In the genomic region with DNA sequence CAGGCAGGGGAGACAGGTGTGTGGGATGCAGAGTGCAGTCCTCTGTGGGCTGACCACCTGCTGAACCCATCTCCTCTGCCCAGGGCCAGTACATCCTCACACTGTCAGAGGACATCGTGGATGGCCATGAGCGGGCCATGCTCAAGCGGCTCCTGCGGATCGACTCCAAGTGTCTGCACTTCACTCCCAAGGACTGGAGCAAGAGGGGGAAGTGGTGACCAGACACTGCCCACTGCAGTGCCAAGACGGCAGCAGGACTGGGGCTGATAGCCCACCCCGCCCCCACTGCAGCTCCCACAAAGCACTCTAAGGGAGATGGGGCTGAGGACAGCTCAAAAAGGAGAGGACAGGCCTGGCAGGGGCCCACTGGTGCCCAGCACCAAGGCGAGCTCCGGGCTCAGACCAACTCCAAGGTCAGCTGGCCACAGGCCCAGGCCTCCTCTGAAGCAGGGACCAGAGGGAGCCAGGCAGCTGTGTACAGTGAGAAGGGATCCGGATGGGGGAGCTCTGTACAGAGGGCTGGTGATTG, we compare ENCODE assay signal across 8 cellular contexts. TPM values are rescaled to one million over a fixed set of nuclear protein-coding genes. Genes with fewer than 3 reads are reported as not detected.
DNase-seq lines count a peak whose midpoint lies in the region; ATAC-seq, FAIRE-seq and TF ChIP-seq lines count a peak whose summit lies in the region.

No MANE protein-coding gene starts in this region.

- FAIRE-seq in pancreas (lab: Jason Lieb, UNC) = no peak

- POLR2A ChIA-PET in RWPE1 (lab: Yijun Ruan, JAX; ENCODE audit: low non-redundant PET) = interaction anchor here (0.6 kb wide), 1 partner anchor 8 kb away, joined by 3 read pairs; no protein-coding TSS in a partner anchor

- TF ChIP-seq CTCF in GM06990 (IDR thresholded peaks at IDR 0.05; ENCODE audit: insufficient read depth, low read length, poor library complexity, severe bottlenecking) (no peak), RWPE1 (conservative IDR thresholded peaks at IDR 0.05; ENCODE audit: low read depth) (no peak), esophagus squamous epithelium (IDR thresholded peaks at IDR 0.05) (no peak), pancreas (IDR thresholded peaks at IDR 0.05) (no peak)

- intact Hi-C loops in esophagus squamous epithelium (cut with DNase I) = loop anchor here (10.0 kb wide), 1 partner anchor 56 kb away; no protein-coding TSS in a partner anchor
- intact Hi-C loops in pancreas (cut with DNase I) = no loop called here

- WGBS in esophagus squamous epithelium, 2 donors = 32 to 71% methylated on average over 1 to 3 of the region's 10 CpGs
- WGBS in pancreas, 2 donors = 42 to 49% methylated on average over 10 of the region's 10 CpGs

- H3K36me3 ChIP-seq in GM06990 (ENCODE audit: control insufficient read depth, insufficient read depth, low read length) = peaks cover 36% of the 10 kb centered on the region
- peaks cover 31 to 56% (median 42%) of the 10 kb centered on the region in 3 donors for H3K36me3 ChIP-seq in esophagus squamous epithelium
- H3K36me3 ChIP-seq in pancreas = peaks cover 11 to 52% (median 33%) of the 10 kb centered on the region in 3 donors

- peak overlapping the region; percentile 75 for H3K4me3 ChIP-seq in GM06990 (replicated peaks; ENCODE audit: low read depth, low read length)
- H3K4me3 ChIP-seq in esophagus squamous epithelium = peak overlapping the region in 3 of 4 donors; percentile 76 to 87 (median 84)
- peak overlapping the region in 2 of 4 donors; percentile 48 to 91 for H3K4me3 ChIP-seq in pancreas

- in situ Hi-C loops in G401 (cut with HindIII; ENCODE audit: low sequenced_read_pairs) = no loop called here

- no peaks in the 10 kb centered on the region for H3K9me3 ChIP-seq in esophagus squamous epithelium
- no peaks in the 10 kb centered on the region for H3K9me3 ChIP-seq in pancreas

- peaks cover 16 to 46% (median 18%) of the 10 kb centered on the region in 3 donors for H3K4me1 ChIP-seq in esophagus squamous epithelium
- peaks cover 0 to 17% (median 11%) of the 10 kb centered on the region in 3 donors for H3K4me1 ChIP-seq in pancreas

- no peak for DNase-seq in GM06990 (ENCODE audit: extremely low read depth, insufficient read length)
- DNase-seq in RWPE1 (ENCODE audit: low spot score) = no peak
- no peak for DNase-seq in esophagus squamous epithelium (lab: John Stamatoyannopoulos, UW)
- DNase-seq in pancreas = peak; percentile 74 to 92 (median 76)
- no peak for DNase-seq in LoVo (ENCODE audit: low spot score)
- no peak for DNase-seq in NCI-H446 (lab: John Stamatoyannopoulos, UW)
- no peak for DNase-seq in G401 (ENCODE audit: low spot score)

- peak overlapping the region; percentile 86 for H3K27ac ChIP-seq in RWPE1
- peak overlapping the region in 2 of 4 donors; percentile 90 to 91 for H3K27ac ChIP-seq in esophagus squamous epithelium
- no peak overlapping the region for H3K27ac ChIP-seq in pancreas

- ATAC-seq in pancreas (peak; percentile 58 to 76 (median 73)), GM18505 (IDR thresholded peaks at IDR 0.05; ENCODE audit: unreplicated experiment) (no peak)

- TF ChIP-seq POLR2A in esophagus squamous epithelium (IDR thresholded peaks at IDR 0.05) (no peak), GM18505 (IDR thresholded peaks at IDR 0.05; ENCODE audit: borderline replicate concordance, extremely low read depth, insufficient read depth, insufficient read length) (no peak)

- H3K27me3 ChIP-seq in GM06990 (replicated peaks; ENCODE audit: control insufficient read depth, insufficient read depth, low read length) = no peaks in the 10 kb centered on the region
- no peaks in the 10 kb centered on the region for H3K27me3 ChIP-seq in esophagus squamous epithelium
- no peaks in the 10 kb centered on the region for H3K27me3 ChIP-seq in pancreas

- CTCF ChIA-PET in RWPE1 (lab: Yijun Ruan, JAX) = interaction anchor here (0.8 to 2.1 kb wide), 7 partner anchors 8 to 100 kb away, joined by 3 to 14 read pairs (median 5); a partner anchor contains a TSS

RNA-seq across cellular contexts. Expression of a gene that starts 1.6 kb away (rescaled TPM):
- 10 to 100 TPM; 39.9 to 59.5 (median 50.8) TPM for total RNA-seq in esophagus squamous epithelium
- total RNA-seq in pancreas = 10 to 100 TPM; 16.1 to 29.3 (median 20.4) TPM
- 10 to 100 TPM; 37.1 to 49.3 TPM for polyA plus RNA-seq in pancreas
- total RNA-seq in G401 (2014; rRNA removed; shearing (Covaris generic)) = 86.2 and 132 TPM in 2 replicates

RNA-seq across cellular contexts. Expression of a gene that starts 7.0 kb away (rescaled TPM):
- 10 to 100 TPM; 38.2 to 64.7 (median 51.1) TPM for total RNA-seq in esophagus squamous epithelium
- total RNA-seq in pancreas = 10 to 100 TPM; 26.5 to 39.8 (median 35.0) TPM
- polyA plus RNA-seq in pancreas = 10 to 100 TPM; 79.6 to 99.6 TPM
- 66.3 and 71.4 TPM in 2 replicates for total RNA-seq in G401 (2014; rRNA removed; shearing (Covaris generic))

RNA-seq across cellular contexts. Expression of a gene that starts 56.3 kb away (rescaled TPM):
- total RNA-seq in esophagus squamous epithelium (10 to 100 TPM; 29.4 to 49.4 (median 47.5) TPM), pancreas (10 to 100 TPM; 29.8 to 42.2 (median 34.6) TPM)
- 10 to 100 TPM; 37.3 to 46.6 TPM for polyA plus RNA-seq in pancreas
- total RNA-seq in G401 (2014; rRNA removed; shearing (Covaris generic)) = 29.7 and 38.0 TPM in 2 replicates

Comparison
In these comparisons a context has a peak if more than half of its experiments do, and no peak if none do; other contexts are left out.
1. DNase-seq: peak in pancreas (6 of 6); none in GM06990 (single experiment), RWPE1 (single experiment), esophagus squamous epithelium (single experiment), LoVo (single experiment), NCI-H446 (0 of 2) and G401 (single experiment).